8 cellular contexts compared by ENCODE assay signal in the genomic region with DNA sequence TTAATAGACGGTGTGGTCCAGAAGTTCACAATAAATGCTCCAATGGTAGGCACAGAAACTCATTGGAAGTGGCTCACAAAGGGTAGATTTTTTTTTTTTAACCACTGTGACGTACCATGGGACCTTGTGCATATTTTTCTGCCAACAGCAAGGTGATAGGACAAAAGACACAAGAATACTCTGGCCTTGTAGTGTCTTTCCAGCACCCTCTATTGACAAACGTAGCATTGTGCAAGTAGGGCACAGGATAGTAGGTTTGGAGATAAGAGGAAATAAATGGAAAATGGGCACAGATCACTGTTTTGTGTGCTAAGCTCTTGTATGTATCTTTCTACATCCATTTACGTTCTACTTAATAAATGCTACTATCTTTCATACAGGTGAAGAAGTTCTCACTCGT.
DNase-seq lines count a peak whose midpoint lies in the region; ATAC-seq and TF ChIP-seq lines count a peak whose summit lies in the region.

No MANE protein-coding gene starts in this region.

- ATAC-seq in stimulated activated naive B cell treated with anti-CD40 and anti-IgM and Interleukin-4, amounts not matched to agents 10 μg/mL and 1 μg/mL and 100 μg/mL, for 72 hours (replicated peaks) = peak; percentile 39 to 48
- ATAC-seq in GM21619 (IDR thresholded peaks at IDR 0.05; ENCODE audit: unreplicated experiment) (no peak), HG02885 (IDR thresholded peaks at IDR 0.05; ENCODE audit: poor library complexity, unreplicated experiment) (no peak), GM21423 (IDR thresholded peaks at IDR 0.05; ENCODE audit: unreplicated experiment) (no peak)

- no peaks in the 10 kb centered on the region for H3K4me1 Mint-ChIP-seq in stimulated activated naive B cell treated with anti-CD40 and anti-IgM and Interleukin-4, amounts not matched to agents 10 μg/mL and 1 μg/mL and 100 μg/mL, for 72 hours

- POLR2A ChIA-PET in OCI-LY7 (lab: Charles Lee) = no interaction called here

- no peaks in the 10 kb centered on the region for H3K79me2 ChIP-seq in OCI-LY7 (ENCODE audit: insufficient read depth, low read depth, low read length)

- no peaks in the 10 kb centered on the region for H3K4me1 ChIP-seq in OCI-LY7 (ENCODE audit: insufficient read depth, low read length, poor library complexity, severe bottlenecking)

- peak overlapping the region; percentile 19; the same call in 1 of the 2 replicates for H2AFZ ChIP-seq in OCI-LY7 (ENCODE audit: low read length)

- no peak overlapping the region for H3K4me3 ChIP-seq in OCI-LY7 (ENCODE audit: low read depth, low read length, poor library complexity, severe bottlenecking)

- peaks cover 0 to 7% of the 10 kb centered on the region in 2 donors for H3K9me3 Mint-ChIP-seq in stimulated activated naive B cell treated with anti-CD40 and anti-IgM and Interleukin-4, amounts not matched to agents 10 μg/mL and 1 μg/mL and 100 μg/mL, for 72 hours

- no peak overlapping the region for H3K27ac ChIP-seq in OCI-LY7 (ENCODE audit: low read depth, low read length, poor library complexity, severe bottlenecking)

- CTCF ChIA-PET in OCI-LY7 (lab: Charles Lee; ENCODE audit: unreplicated experiment) = no interaction called here

- no peak overlapping the region for H3K4me2 ChIP-seq in OCI-LY7 (ENCODE audit: low read length)

- no peaks in the 10 kb centered on the region for H4K20me1 ChIP-seq in OCI-LY7 (ENCODE audit: insufficient read depth, low read length)

- peak; percentile 77 for TF ChIP-seq CTCF in OCI-LY7 (conservative IDR thresholded peaks at IDR 0.05; ENCODE audit: low read length)

- H3K36me3 Mint-ChIP-seq in stimulated activated naive B cell treated with anti-CD40 and anti-IgM and Interleukin-4, amounts not matched to agents 10 μg/mL and 1 μg/mL and 100 μg/mL, for 72 hours = no peaks in the 10 kb centered on the region

- H3K9me2 ChIP-seq in OCI-LY7 (ENCODE audit: insufficient read depth, low read length) = no peaks in the 10 kb centered on the region

- DNase-seq in NCI-H146 (lab: John Stamatoyannopoulos, UW) (peak; percentile 24), NCI-H146 treated with DMSO at 0.1 percent for 48 hours (lab: John Stamatoyannopoulos, UW; ENCODE audit: unreplicated experiment) (no peak), OCI-LY7 (ENCODE audit: low spot score) (peak; percentile 58), foreskin melanocyte (peak; percentile 40)
- no peak for DNase-seq in stimulated activated naive B cell treated with anti-CD40 and anti-IgM and Interleukin-4, amounts not matched to agents 10 μg/mL and 1 μg/mL and 100 μg/mL, for 72 hours

- no peaks in the 10 kb centered on the region for H3K27me3 Mint-ChIP-seq in stimulated activated naive B cell treated with anti-CD40 and anti-IgM and Interleukin-4, amounts not matched to agents 10 μg/mL and 1 μg/mL and 100 μg/mL, for 72 hours

- intact Hi-C loops in OCI-LY7 (cut with micrococcal nuclease; ENCODE audit: unreplicated experiment) = loop anchor here (1.0 kb wide), 1 partner anchor 312 kb away; no protein-coding TSS in a partner anchor

- no peaks in the 10 kb centered on the region for H3K9me3 ChIP-seq in OCI-LY7 (ENCODE audit: low read length)

- no peak overlapping the region for H3K27ac Mint-ChIP-seq in stimulated activated naive B cell treated with anti-CD40 and anti-IgM and Interleukin-4, amounts not matched to agents 10 μg/mL and 1 μg/mL and 100 μg/mL, for 72 hours

- no TSS peak for BruUV-seq in OCI-LY7 (replicated peaks; lab: Mats Ljungman, UMichigan)

- H3K36me3 ChIP-seq in OCI-LY7 (ENCODE audit: insufficient read depth, low read length) = no peaks in the 10 kb centered on the region

- no peak overlapping the region for H3K4me3 Mint-ChIP-seq in stimulated activated naive B cell treated with anti-CD40 and anti-IgM and Interleukin-4, amounts not matched to agents 10 μg/mL and 1 μg/mL and 100 μg/mL, for 72 hours

Comparison
In these comparisons a context has a peak if more than half of its experiments do, and no peak if none do; other contexts are left out.
1. DNase-seq: peak in NCI-H146 (single experiment), OCI-LY7 (single experiment) and foreskin melanocyte (single experiment); none in NCI-H146 treated with DMSO at 0.1 percent for 48 hours (single experiment) and stimulated activated naive B cell treated with anti-CD40 and anti-IgM and Interleukin-4, amounts not matched to agents 10 μg/mL and 1 μg/mL and 100 μg/mL, for 72 hours (single experiment).
2. ATAC-seq: peak in stimulated activated naive B cell treated with anti-CD40 and anti-IgM and Interleukin-4, amounts not matched to agents 10 μg/mL and 1 μg/mL and 100 μg/mL, for 72 hours (2 of 2); none in GM21619 (single experiment), HG02885 (single experiment) and GM21423 (single experiment).